1 cellular context compared by ENCODE assay signal in genomic region chr13:60260440-60260839, GRCh38.
TF ChIP-seq lines count a peak whose summit lies in the region.

No MANE protein-coding gene starts in this region.

TF ChIP-seq in HepG2, 621 proteins besides CTCF, POLR2A, EP300 and RAD21:
- TF ChIP-seq CREM (IDR thresholded peaks at IDR 0.05) (no peak), CREM (CRISPR knock-in tag; IDR thresholded peaks at IDR 0.05) (no peak), DNMT1 (CRISPR knock-in tag; IDR thresholded peaks at IDR 0.05) (no peak), ZNF660 (CRISPR knock-in tag; IDR thresholded peaks at IDR 0.05; ENCODE audit: borderline replicate concordance, low read depth) (no peak), ZSCAN20 (CRISPR knock-in tag; IDR thresholded peaks at IDR 0.05; ENCODE audit: borderline replicate concordance) (no peak), ZNF784 (CRISPR knock-in tag; IDR thresholded peaks at IDR 0.05; ENCODE audit: borderline replicate concordance) (no peak), ZKSCAN5 (CRISPR knock-in tag; IDR thresholded peaks at IDR 0.05) (no peak), MLLT10 (CRISPR knock-in tag; IDR thresholded peaks at IDR 0.05) (no peak), ZBTB44 (CRISPR knock-in tag; IDR thresholded peaks at IDR 0.05) (no peak), ZSCAN12 (CRISPR knock-in tag; IDR thresholded peaks at IDR 0.05) (no peak), FLYWCH1 (CRISPR knock-in tag; IDR thresholded peaks at IDR 0.05) (no peak), FOXC1 (CRISPR knock-in tag; IDR thresholded peaks at IDR 0.05; ENCODE audit: borderline replicate concordance) (no peak), ZKSCAN1 (IDR thresholded peaks at IDR 0.05; ENCODE audit: low read length) (no peak), ZNF607 (CRISPR knock-in tag; IDR thresholded peaks at IDR 0.05; ENCODE audit: borderline replicate concordance) (no peak), CCDC6 (CRISPR knock-in tag; IDR thresholded peaks at IDR 0.05) (no peak), ZNF704 (CRISPR knock-in tag; IDR thresholded peaks at IDR 0.05; ENCODE audit: borderline replicate concordance) (no peak), ZFX (CRISPR knock-in tag; IDR thresholded peaks at IDR 0.05; ENCODE audit: low read depth) (no peak), HNF4G (IDR thresholded peaks at IDR 0.05; ENCODE audit: borderline replicate concordance, low read depth, low read length) (no peak), HNF4G (CRISPR knock-in tag; IDR thresholded peaks at IDR 0.05; ENCODE audit: borderline replicate concordance, low read depth) (no peak), SNAPC4 (CRISPR knock-in tag; IDR thresholded peaks at IDR 0.05) (no peak)
